ENCODE assay signal across 8 cellular contexts in the genomic region with DNA sequence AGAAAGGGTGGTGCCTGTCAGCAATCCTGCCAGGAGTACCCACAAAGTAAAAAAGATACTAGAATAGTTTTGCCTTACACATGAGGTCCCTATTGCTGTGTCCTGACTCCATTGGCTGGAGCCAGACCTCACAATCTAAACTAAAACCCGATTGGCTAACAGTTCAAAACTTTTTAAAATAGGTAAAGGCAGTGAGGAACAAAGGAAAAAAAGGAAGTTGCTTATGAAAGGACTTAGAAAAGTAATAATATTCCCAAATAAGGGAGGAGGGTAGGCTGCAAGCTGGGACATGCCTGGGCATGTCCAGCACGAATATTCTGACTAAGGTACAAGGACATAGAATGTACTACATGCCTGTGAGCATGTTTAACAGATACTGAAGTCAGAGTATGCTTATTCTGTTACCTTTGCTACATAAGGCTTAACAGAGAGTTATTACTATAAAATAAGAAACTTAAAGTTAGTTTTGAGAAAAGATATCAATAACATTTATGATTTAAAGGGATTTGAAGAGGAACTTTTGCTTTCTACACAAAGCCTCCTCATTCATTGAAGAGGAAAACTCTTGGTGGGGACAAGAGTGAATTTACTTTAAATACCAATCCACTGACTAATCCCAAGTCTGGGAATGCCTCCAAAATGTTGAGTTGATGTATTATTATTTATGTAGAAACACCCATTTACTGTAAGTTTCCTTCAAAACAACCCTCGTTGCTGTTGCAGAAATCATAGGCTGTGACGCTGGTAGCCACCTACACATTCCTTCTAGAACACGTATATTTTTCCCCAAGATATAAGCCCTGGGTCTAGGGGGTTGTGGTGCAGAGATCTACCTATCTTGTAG. TPM values are rescaled to one million over a fixed set of nuclear protein-coding genes. Genes with fewer than 3 reads are reported as not detected.
A peak's percentile ranks its signal among the peaks of the same experiment; 100 is the strongest.
DNase-seq lines count a peak whose midpoint lies in the region; ATAC-seq and TF ChIP-seq lines count a peak whose summit lies in the region.

No MANE protein-coding gene starts in this region.

- no peak overlapping the region for H3K4me3 Mint-ChIP-seq in natural killer cell treated with Interleukin-12 subunit alpha and Interleukin-12 subunit beta and Interleukin-15 and Interleukin-18, amount 100 ng/mL, for 72 hours

- H3K27ac Mint-ChIP-seq in natural killer cell treated with Interleukin-12 subunit alpha and Interleukin-12 subunit beta and Interleukin-15 and Interleukin-18, amount 100 ng/mL, for 72 hours = no peak overlapping the region

- no peaks in the 10 kb centered on the region for H3K9me3 Mint-ChIP-seq in natural killer cell treated with Interleukin-12 subunit alpha and Interleukin-12 subunit beta and Interleukin-15 and Interleukin-18, amount 100 ng/mL, for 72 hours

- no peaks in the 10 kb centered on the region for H3K36me3 ChIP-seq in Panc1 (ENCODE audit: control insufficient read depth, insufficient read depth, low read length)
- H3K36me3 ChIP-seq in ovary = no peaks in the 10 kb centered on the region

- POLR2A ChIA-PET in Panc1 (lab: Charles Lee) = no interaction called here

- peaks cover 0 to 6% of the 10 kb centered on the region in 2 donors for H3K4me1 Mint-ChIP-seq in natural killer cell treated with Interleukin-12 subunit alpha and Interleukin-12 subunit beta and Interleukin-15 and Interleukin-18, amount 100 ng/mL, for 72 hours (ENCODE audit: low read depth in 2 of 2)

- H3K27me3 ChIP-seq in Panc1 (ENCODE audit: control insufficient read depth, insufficient read depth, low read length) (no peaks in the 10 kb centered on the region), ovary (no peaks in the 10 kb centered on the region)

- ATAC-seq in Panc1 (peak; percentile 76), HG02973 (IDR thresholded peaks at IDR 0.05; ENCODE audit: unreplicated experiment) (no peak)
- no peak for ATAC-seq in natural killer cell treated with Interleukin-12 subunit alpha and Interleukin-12 subunit beta and Interleukin-15 and Interleukin-18, amount 100 ng/mL, for 72 hours

- DNase-seq in GM03348 (ENCODE audit: low spot score) (peak; percentile 78), Panc1 (ENCODE audit: low read depth, low spot score) (no peak), epithelial cell of proximal tubule (ENCODE audit: low read depth) (peak; percentile 83), ovary (no peak), OCI-M2 (lab: John Stamatoyannopoulos, UW; ENCODE audit: unreplicated experiment) (no peak), NCI-H2196 treated with DMSO at 0.1 percent for 48 hours (lab: John Stamatoyannopoulos, UW; ENCODE audit: unreplicated experiment) (no peak)
- DNase-seq in natural killer cell treated with Interleukin-12 subunit alpha and Interleukin-12 subunit beta and Interleukin-15 and Interleukin-18, amount 100 ng/mL, for 72 hours (ENCODE audit: low spot score) = no peak

- H3K27ac ChIP-seq in Panc1 (ENCODE audit: low read length) (0 out of 2 replicates have a peak overlapping the region, but pooled peaks have one; percentile 13), ovary (peak overlapping the region; percentile 27 to 58)

- no peak for TF ChIP-seq POLR2A in ovary (IDR thresholded peaks at IDR 0.05)

- TF ChIP-seq CTCF in Panc1 (IDR thresholded peaks at IDR 0.05) (no peak), epithelial cell of proximal tubule (conservative IDR thresholded peaks at IDR 0.05; ENCODE audit: low read depth, low read length) (no peak), ovary (IDR thresholded peaks at IDR 0.05) (no peak)

- WGBS in ovary, 3 donors = 5 to 8% (median 5%) methylated on average over 5 of the region's 5 CpGs

- H3K4me1 ChIP-seq in Panc1 (ENCODE audit: control insufficient read depth, insufficient read depth, low read length) (peaks cover 8% of the 10 kb centered on the region; the same call in 1 of the 2 replicates), ovary (ENCODE audit: insufficient read depth) (peaks cover 6% of the 10 kb centered on the region)

- no peaks in the 10 kb centered on the region for H3K36me3 Mint-ChIP-seq in natural killer cell treated with Interleukin-12 subunit alpha and Interleukin-12 subunit beta and Interleukin-15 and Interleukin-18, amount 100 ng/mL, for 72 hours

- BruUV-seq in Panc1 (replicated peaks; lab: Mats Ljungman, UMichigan) = no TSS peak

- no peak for TF ChIP-seq EP300 in ovary (IDR thresholded peaks at IDR 0.05)

- intact Hi-C loops in Panc1 (cut with micrococcal nuclease; ENCODE audit: unreplicated experiment) = no loop called here
- intact Hi-C loops in ovary (cut with DNase I) = no loop called here

- H3K27me3 Mint-ChIP-seq in natural killer cell treated with Interleukin-12 subunit alpha and Interleukin-12 subunit beta and Interleukin-15 and Interleukin-18, amount 100 ng/mL, for 72 hours = peaks cover 34 to 37% of the 10 kb centered on the region in 2 donors

- CTCF ChIA-PET in Panc1 (lab: Charles Lee) = interaction anchor here (1.0 kb wide), 1 partner anchor 40 kb away, joined by 3 read pairs; no protein-coding TSS in a partner anchor

- H3K9me3 ChIP-seq in Panc1 (ENCODE audit: control insufficient read depth, insufficient read depth, low read depth, low read length) (no peaks in the 10 kb centered on the region), ovary (no peaks in the 10 kb centered on the region)

- H3K4me3 ChIP-seq in Panc1 (ENCODE audit: low read depth in 2 of 2, low read length in 2 of 2) = no peak overlapping the region
- no peak overlapping the region for H3K4me3 ChIP-seq in epithelial cell of proximal tubule (ENCODE audit: low read depth, low read length)
- no peak overlapping the region for H3K4me3 ChIP-seq in ovary

- in situ Hi-C loops in Panc1 (cut with HindIII; ENCODE audit: low pct_unique_long_range_greater_than_20kb, low sequenced_read_pairs) = no loop called here

RNA-seq across cellular contexts. Expression of gene MTHFD1L, which starts 8.2 kb away (rescaled TPM):
- total RNA-seq in Panc1 (2021; ENCODE audit: unreplicated experiment) = 76.2 TPM
- 45.2 TPM for polyA plus RNA-seq in Panc1 (2012; ENCODE audit: insufficient read length)
- total RNA-seq in epithelial cell of proximal tubule = 39.5 and 66.8 TPM in 2 replicates
- total RNA-seq in ovary = 10 to 100 TPM; 13.0 to 91.1 (median 30.6) TPM
- 10 to 100 TPM; 14.0 to 23.2 TPM for polyA plus RNA-seq in ovary
- 100 to 1,000 TPM in 1 of 2 donors, 10 to 100 TPM in 1; 47.2 to 119 TPM for total RNA-seq in natural killer cell treated with Interleukin-12 subunit alpha and Interleukin-12 subunit beta and Interleukin-15 and Interleukin-18, amount 100 ng/mL, for 72 hours

Comparison
In these comparisons a context has a peak if more than half of its experiments do, and no peak if none do; other contexts are left out.
1. DNase-seq: peak in GM03348 (single experiment) and epithelial cell of proximal tubule (single experiment); none in Panc1 (single experiment), ovary (0 of 5), natural killer cell treated with Interleukin-12 subunit alpha and Interleukin-12 subunit beta and Interleukin-15 and Interleukin-18, amount 100 ng/mL, for 72 hours (single experiment), OCI-M2 (single experiment) and NCI-H2196 treated with DMSO at 0.1 percent for 48 hours (single experiment).